ENCODE assay signal across 21 cellular contexts in genomic region chr17:27938864-27939263, GRCh38. TPM values are rescaled to one million over a fixed set of nuclear protein-coding genes. Genes with fewer than 3 reads are reported as not detected.
DNase-seq lines count a peak whose midpoint lies in the region; ATAC-seq, FAIRE-seq and TF ChIP-seq lines count a peak whose summit lies in the region.
"Had no signal": no experiment of that assay in that cellular context is flagged by ENCODE, and none has a peak within 500 bp of the region (broad histone marks: within the 10 kb centered on the region; RNA-seq: fewer than 3 reads in every experiment).

No MANE protein-coding gene starts in this region.

- H3K9me3 ChIP-seq in A549 (peaks cover 5% of the 10 kb centered on the region; the same call in 2 of the 3 replicates), DOHH2 (ENCODE audit: control insufficient read depth, insufficient read depth, low read length) (no peaks in the 10 kb centered on the region)
- H3K9me3 ChIP-seq in effector memory CD4-positive, alpha-beta T cell (ENCODE audit: control insufficient read depth, low read length) = no peaks in the 10 kb centered on the region

- DNase-seq in A549 (ENCODE audit: low read depth in 1 of 2, low spot score in 1 of 2) = no peak
- peak; percentile 22 for DNase-seq in NCI-H69 (lab: John Stamatoyannopoulos, UW)
- no peak for DNase-seq in activated naive CD4-positive, alpha-beta T cell treated with Interleukin-2 at 50 U/mL for 16 hours
- no peak for DNase-seq in effector memory CD4-positive, alpha-beta T cell
- no peak for DNase-seq in NCI-H2029 (lab: John Stamatoyannopoulos, UW)
- DNase-seq: Caco-2; CD4-positive, alpha-beta T cell; DMS79; GF-D8; GM23248; HCEC 1CT; HFFc6; KG1 had no signal

- no peaks in the 10 kb centered on the region for H3F3A ChIP-seq in DOHH2 (ENCODE audit: control insufficient read depth, insufficient read depth)

- no peak for TF ChIP-seq RAD21 in A549 (conservative IDR thresholded peaks at IDR 0.05 in 1 of 2, IDR thresholded peaks at IDR 0.05 in 1 of 2)

- FAIRE-seq in A549 (lab: Jason Lieb, UNC) = no peak
- FAIRE-seq: D721Med, H54, HepG2 had no signal

- H3K4me1 ChIP-seq in A549 = no peaks in the 10 kb centered on the region
- H3K4me1 ChIP-seq in DOHH2 (ENCODE audit: control insufficient read depth, low read length) = peaks cover 30% of the 10 kb centered on the region
- no peaks in the 10 kb centered on the region for H3K4me1 ChIP-seq in effector memory CD4-positive, alpha-beta T cell (ENCODE audit: control insufficient read depth, insufficient read depth, low read length, poor library complexity, severe bottlenecking)

- TF ChIP-seq CTCF in A549 (IDR thresholded peaks at IDR 0.05) (no peak), DOHH2 (IDR thresholded peaks at IDR 0.05; ENCODE audit: low read depth, low read length, poor library complexity, severe bottlenecking) (no peak)

- WGBS in A549 (ENCODE audit: missing lambda C conversion rate) = 48% methylated on average over 4 of the region's 4 CpGs

- H3K27ac ChIP-seq in A549 (no peak overlapping the region), DOHH2 (ENCODE audit: low read depth, low read length) (no peak overlapping the region), cingulate gyrus (ENCODE audit: low read depth, low read length) (peak overlapping the region; percentile 56)
- H3K27ac ChIP-seq in effector memory CD4-positive, alpha-beta T cell (ENCODE audit: insufficient read depth, low read length, poor library complexity, severe bottlenecking) = no peak overlapping the region
- H3K27ac ChIP-seq: 22Rv1, C4-2B, GM23248 had no signal

- no peaks in the 10 kb centered on the region for H3K36me3 ChIP-seq in DOHH2 (ENCODE audit: control insufficient read depth, low read length)
- H3K36me3 ChIP-seq in effector memory CD4-positive, alpha-beta T cell (ENCODE audit: control insufficient read depth, insufficient read depth, low read length) = no peaks in the 10 kb centered on the region

- POLR2A ChIA-PET in A549 (lab: Yijun Ruan, JAX) = no interaction called here

- H3K4me3 ChIP-seq in A549 = no peak overlapping the region
- H3K4me3 ChIP-seq in DOHH2 (ENCODE audit: low read length) = peak overlapping the region; percentile 46
- H3K4me3 ChIP-seq in effector memory CD4-positive, alpha-beta T cell (ENCODE audit: insufficient read depth, low read depth, low read length, poor library complexity, severe bottlenecking) = no peak overlapping the region
- H3K4me3 ChIP-seq: GM23248 had no signal

- H3K4me2 ChIP-seq in A549 (no peak overlapping the region), DOHH2 (ENCODE audit: low read length) (peak overlapping the region; percentile 65)

- H3K27me3 ChIP-seq in DOHH2 (ENCODE audit: control insufficient read depth, low read length) = peaks cover 5% of the 10 kb centered on the region; the same call in 1 of the 2 replicates
- no peaks in the 10 kb centered on the region for H3K27me3 ChIP-seq in effector memory CD4-positive, alpha-beta T cell (replicated peaks; ENCODE audit: control insufficient read depth, insufficient read depth, low read length, poor library complexity, severe bottlenecking)

- H3K9me2 ChIP-seq in DOHH2 (replicated peaks; ENCODE audit: control insufficient read depth, low read length) = no peaks in the 10 kb centered on the region

- TF ChIP-seq EP300 in A549 (IDR thresholded peaks at IDR 0.05) = no peak

- no peak for ATAC-seq in A549
- ATAC-seq in GM21786 (IDR thresholded peaks at IDR 0.05; ENCODE audit: unreplicated experiment) = no peak
- ATAC-seq: HepG2 had no signal

- H3K79me2 ChIP-seq in DOHH2 (ENCODE audit: control insufficient read depth, low read length) = no peaks in the 10 kb centered on the region

- TF ChIP-seq POLR2A in A549 (IDR thresholded peaks at IDR 0.05; ENCODE audit: low read length) = no peak

- CTCF ChIA-PET in A549 (lab: Yijun Ruan, JAX) = interaction anchor here (1.1 to 1.8 kb wide), 3 partner anchors 15 to 46 kb away, joined by 3 to 10 read pairs (median 4); partner anchors contain the start of gene LYRM9

- no peaks in the 10 kb centered on the region for H4K20me1 ChIP-seq in DOHH2 (ENCODE audit: control insufficient read depth, insufficient read depth, low read depth, low read length)

TF ChIP-seq in A549, 52 proteins besides CTCF, POLR2A, EP300 and RAD21:
- TF ChIP-seq ZNF302 (CRISPR knock-in tag; IDR thresholded peaks at IDR 0.05) = no peak
- no peak for TF ChIP-seq MYC (IDR thresholded peaks at IDR 0.05; ENCODE audit: borderline replicate concordance, low read length)
- TF ChIP-seq GATA3 (IDR thresholded peaks at IDR 0.05; ENCODE audit: borderline replicate concordance) = no peak
- TF ChIP-seq RARB (CRISPR knock-in tag; IDR thresholded peaks at IDR 0.05) = no peak
- no peak for TF ChIP-seq USF2 (IDR thresholded peaks at IDR 0.05)
- TF ChIP-seq RCOR1 (IDR thresholded peaks at IDR 0.05; ENCODE audit: low read depth, low read length) = no peak
- peak; percentile 25 for TF ChIP-seq ZFP36 (IDR thresholded peaks at IDR 0.05; ENCODE audit: borderline replicate concordance, partially characterized antibody)
- TF ChIP-seq PHF8 (IDR thresholded peaks at IDR 0.05; ENCODE audit: borderline replicate concordance, low read depth) = no peak
- no peak for TF ChIP-seq TP53 (CRISPR knock-in tag; IDR thresholded peaks at IDR 0.05)

RNA-seq across cellular contexts. Expression of gene LYRM9, which starts 45.7 kb away (rescaled TPM):
- 2.5 and 2.7 TPM in 2 replicates for polyA plus RNA-seq in A549 (2011; rRNA removed)
- polyA plus RNA-seq in A549 (2012; cell fraction: cytosol; rRNA removed) = 0.70 and 0.88 TPM in 2 replicates
- polyA plus RNA-seq in A549 (2012; cell fraction: nucleus; rRNA removed) = 1.0 and 1.4 TPM in 2 replicates
- polyA plus RNA-seq in A549 (2017; fragmentation: RNase III; extraction: RNeasy Plus Mini Kit Qiagen cat#74134 plus additional on column Dnase treatment) = 1.4 to 2.0 TPM (median 1.8 TPM) in 3 replicates
- 1.3 and 1.6 TPM in 2 replicates for polyA minus RNA-seq in A549 (2011; rRNA and poly(A)+ RNA removed)
